ENCODE assay signal across 31 cellular contexts in genomic region chr1:180841460-180841859, GRCh38.
A peak's percentile ranks its signal among the peaks of the same experiment; 100 is the strongest.
DNase-seq lines count a peak whose midpoint lies in the region; ATAC-seq and TF ChIP-seq lines count a peak whose summit lies in the region.
"Had no signal": no experiment of that assay in that cellular context is flagged by ENCODE, and none has a peak within 500 bp of the region (broad histone marks: within the 10 kb centered on the region; RNA-seq: fewer than 3 reads in every experiment).

No MANE protein-coding gene starts in this region.

- H3K4me3 Mint-ChIP-seq in endothelial cell (ENCODE audit: unreplicated experiment): no peak overlapping the region
- H3K4me3 Mint-ChIP-seq in neural crest cell: peak overlapping the region; percentile 41
- H3K4me3 Mint-ChIP-seq in glutamatergic neuron (ENCODE audit: unreplicated experiment): no peak overlapping the region
- H3K4me3 Mint-ChIP-seq: activated CD4-positive, alpha-beta T cell treated with anti-CD3 and anti-CD28 coated beads for 36 hours; activated CD8-positive, alpha-beta T cell treated with anti-CD3 and anti-CD28 coated beads, Interleukin-2, amount 10 ng/mL, durations not matched to agents 7 days and 5 days; activated naive CD4-positive, alpha-beta T cell treated with anti-CD3 and anti-CD28 coated beads, Interleukin-2, amount 10 ng/mL, durations not matched to agents 7 days and 5 days; B cell; CD8-positive, alpha-beta T cell; H9 had no signal

- no peak for TF ChIP-seq RAD21 in SK-N-SH (IDR thresholded peaks at IDR 0.05; ENCODE audit: low read length)

- H3K4me1 Mint-ChIP-seq in endothelial cell (ENCODE audit: unreplicated experiment): no peaks in the 10 kb centered on the region
- H3K4me1 Mint-ChIP-seq in neural crest cell: peaks cover 47% of the 10 kb centered on the region
- peaks cover 15% of the 10 kb centered on the region for H3K4me1 Mint-ChIP-seq in glutamatergic neuron (ENCODE audit: low read depth, unreplicated experiment)
- H3K4me1 Mint-ChIP-seq: B cell had no signal

- H3K9me2 ChIP-seq in SK-N-SH: no peaks in the 10 kb centered on the region

- H3K27me3 Mint-ChIP-seq in endothelial cell (ENCODE audit: unreplicated experiment) (peaks cover 3% of the 10 kb centered on the region), neural crest cell (ENCODE audit: low read depth) (no peaks in the 10 kb centered on the region), glutamatergic neuron (ENCODE audit: unreplicated experiment) (no peaks in the 10 kb centered on the region)
- H3K27me3 Mint-ChIP-seq: activated CD4-positive, alpha-beta T cell treated with anti-CD3 and anti-CD28 coated beads for 36 hours; activated naive CD4-positive, alpha-beta T cell treated with anti-CD3 and anti-CD28 coated beads, Interleukin-2, amount 10 ng/mL, durations not matched to agents 7 days and 5 days; B cell had no signal

- 61% methylated on average over 3 of the region's 3 CpGs for WGBS in SK-N-SH (ENCODE audit: low lambda C conversion rate)

- no peak for ATAC-seq in stimulated activated naive CD8-positive, alpha-beta T cell treated with anti-CD3 and anti-CD28 coated beads, Interleukin-15, Interleukin-2, amounts not matched to agents 100 U/mL and 50 U/mL, for 24 hours
- ATAC-seq: activated CD4-positive, alpha-beta T cell treated with anti-CD3 and anti-CD28 coated beads for 36 hours; activated CD8-positive, alpha-beta T cell treated with anti-CD3 and anti-CD28 coated beads, Interleukin-2, amount 10 ng/mL, durations not matched to agents 7 days and 5 days; CD8-positive, alpha-beta T cell; psoas muscle had no signal

- H3K36me3 Mint-ChIP-seq in endothelial cell (ENCODE audit: low read depth, unreplicated experiment) (peaks cover 5% of the 10 kb centered on the region), neural crest cell (ENCODE audit: low read depth) (peaks cover 10% of the 10 kb centered on the region), glutamatergic neuron (ENCODE audit: unreplicated experiment) (peaks cover 4% of the 10 kb centered on the region)

- no peaks in the 10 kb centered on the region for H3K9me3 Mint-ChIP-seq in endothelial cell (ENCODE audit: unreplicated experiment)
- H3K9me3 Mint-ChIP-seq in neural crest cell: peaks cover 4% of the 10 kb centered on the region
- H3K9me3 Mint-ChIP-seq in glutamatergic neuron (ENCODE audit: unreplicated experiment): peaks cover 4% of the 10 kb centered on the region
- H3K9me3 Mint-ChIP-seq: CD8-positive, alpha-beta T cell had no signal

- H3K9me3 ChIP-seq in SK-N-SH: no peaks in the 10 kb centered on the region; the same call in 1 of the 2 replicates
- H3K9me3 ChIP-seq: adrenal gland, left ventricle myocardium inferior, psoas muscle, tibial artery, vagina had no signal

- no peak overlapping the region for H2AFZ ChIP-seq in SK-N-SH (ENCODE audit: low read depth)

- peaks cover 10 to 14% of the 10 kb centered on the region in 2 experiments for H3K36me3 ChIP-seq in SK-N-SH (replicated peaks in 1 of 2; ENCODE audit: control insufficient read depth in 1 of 2, insufficient read depth in 2 of 2, low read length in 1 of 2)
- H3K36me3 ChIP-seq: adrenal gland, vagina had no signal

- no peaks in the 10 kb centered on the region for H3K27me3 ChIP-seq in SK-N-SH (ENCODE audit: insufficient read depth)
- H3K27me3 ChIP-seq: adrenal gland, tibial artery, vagina had no signal

- peak overlapping the region; percentile 31; the same call in 1 of the 2 replicates for H3K4me2 ChIP-seq in SK-N-SH

- H4K20me1 ChIP-seq in SK-N-SH (ENCODE audit: insufficient read depth): no peaks in the 10 kb centered on the region

- TF ChIP-seq CTCF in SK-N-SH (IDR thresholded peaks at IDR 0.05) (no peak), endothelial cell (IDR thresholded peaks at IDR 0.05; ENCODE audit: unreplicated experiment) (no peak), neural crest cell (conservative IDR thresholded peaks at IDR 0.05) (no peak), glutamatergic neuron (IDR thresholded peaks at IDR 0.05; ENCODE audit: partially characterized antibody, unreplicated experiment) (no peak)

- POLR2A ChIA-PET in SK-N-SH (lab: Yijun Ruan, JAX): no interaction called here

- H3K4me3 ChIP-seq in SK-N-SH (ENCODE audit: low read depth in 2 of 2, low read length in 1 of 2): no peak overlapping the region
- H3K4me3 ChIP-seq: adrenal gland, left ventricle myocardium inferior, psoas muscle, tibial artery, vagina had no signal

- H3K27ac ChIP-seq in SK-N-SH (ENCODE audit: low read depth in 2 of 2, low read length in 1 of 2): peak overlapping the region in 1 of 2 experiments; percentile 71; a peak in 2 of 4 replicates
- H3K27ac ChIP-seq: adrenal gland, left ventricle myocardium inferior, psoas muscle, tibial artery, vagina, VCaP had no signal

- TF ChIP-seq EP300 in SK-N-SH (IDR thresholded peaks at IDR 0.05; ENCODE audit: borderline replicate concordance in 1 of 2, low read depth in 1 of 2, low read length in 1 of 2): no peak

- peak overlapping the region; percentile 39; the same call in 1 of the 2 replicates for H3K9ac ChIP-seq in SK-N-SH

- H3K79me2 ChIP-seq in SK-N-SH (ENCODE audit: insufficient read depth): no peaks in the 10 kb centered on the region

- no peaks in the 10 kb centered on the region for H3F3A ChIP-seq in SK-N-SH (replicated peaks; ENCODE audit: insufficient read depth)

- DNase-seq in EH (ENCODE audit: low read depth) (peak; percentile 14), SK-N-SH (no peak), endothelial cell (ENCODE audit: low spot score) (no peak), neural crest cell (ENCODE audit: low read depth, low spot score) (no peak), SHP77 (lab: John Stamatoyannopoulos, UW) (no peak), glutamatergic neuron (no peak)
- DNase-seq in activated effector memory CD4-positive, alpha-beta T cell treated with Interleukin-2 at 50 U/mL for 16 hours: no peak
- no peak for DNase-seq in stimulated activated naive CD8-positive, alpha-beta T cell treated with anti-CD3 and anti-CD28 coated beads, Interleukin-15, Interleukin-2, amounts not matched to agents 100 U/mL and 50 U/mL, for 24 hours
- DNase-seq: ACHN; activated CD4-positive, alpha-beta T cell treated with anti-CD3 and anti-CD28 coated beads for 36 hours; activated CD8-positive, alpha-beta T cell treated with anti-CD3 and anti-CD28 coated beads, Interleukin-2, amount 10 ng/mL, durations not matched to agents 7 days and 5 days; activated naive CD4-positive, alpha-beta T cell treated with anti-CD3 and anti-CD28 coated beads, Interleukin-2, amount 10 ng/mL, durations not matched to agents 7 days and 5 days; adrenal gland; CD8-positive, alpha-beta T cell; DMS 273 treated with DMSO at 0.1 percent for 48 hours; H9; head of caudate nucleus; islet precursor cell; left ventricle myocardium inferior; MV-4-11; NCI-H1694; NCI-H2171; NCI-H524; psoas muscle; Right ventricle myocardium superior; stimulated activated CD4-positive, alpha-beta T cell treated with anti-CD3 and anti-CD28 coated beads, Interleukin-4, amount 100 ng/mL, for 1 hour; T-helper 9 cell; tibial artery had no signal

- H3K4me1 ChIP-seq in SK-N-SH (ENCODE audit: control insufficient read depth in 1 of 2, insufficient read depth in 2 of 2, low read depth in 1 of 2, low read length in 1 of 2): peaks cover 4 to 19% of the 10 kb centered on the region in 2 experiments; a peak in 3 of 4 replicates
- H3K4me1 ChIP-seq: psoas muscle, vagina had no signal

- CTCF ChIA-PET in SK-N-SH (lab: Yijun Ruan, JAX): interaction anchor here (1.4 to 3.1 kb wide), 3 partner anchors 21 to 315 kb away, joined by 3 to 13 read pairs (median 3); no protein-coding TSS in a partner anchor

- H3K27ac Mint-ChIP-seq in endothelial cell (ENCODE audit: unreplicated experiment) (peak overlapping the region; percentile 10), neural crest cell (ENCODE audit: unreplicated experiment) (no peak overlapping the region), glutamatergic neuron (ENCODE audit: unreplicated experiment) (no peak overlapping the region)
- H3K27ac Mint-ChIP-seq: activated CD4-positive, alpha-beta T cell treated with anti-CD3 and anti-CD28 coated beads for 36 hours; activated CD8-positive, alpha-beta T cell treated with anti-CD3 and anti-CD28 coated beads, Interleukin-2, amount 10 ng/mL, durations not matched to agents 7 days and 5 days; B cell; CD8-positive, alpha-beta T cell had no signal

TF ChIP-seq in SK-N-SH, 30 proteins besides CTCF, POLR2A, EP300 and RAD21:
- TF ChIP-seq TEAD4 (IDR thresholded peaks at IDR 0.05; ENCODE audit: borderline replicate concordance, insufficient read depth) (no peak), USF1 (IDR thresholded peaks at IDR 0.05; ENCODE audit: borderline replicate concordance, low read depth) (no peak), RXRA (IDR thresholded peaks at IDR 0.05; ENCODE audit: borderline replicate concordance, low read depth) (no peak), NFIC (IDR thresholded peaks at IDR 0.05; ENCODE audit: borderline replicate concordance) (no peak), CHD2 (IDR thresholded peaks at IDR 0.05; ENCODE audit: low read length, partially characterized antibody) (no peak)
